13 cellular contexts compared by ENCODE assay signal in the genomic region with DNA sequence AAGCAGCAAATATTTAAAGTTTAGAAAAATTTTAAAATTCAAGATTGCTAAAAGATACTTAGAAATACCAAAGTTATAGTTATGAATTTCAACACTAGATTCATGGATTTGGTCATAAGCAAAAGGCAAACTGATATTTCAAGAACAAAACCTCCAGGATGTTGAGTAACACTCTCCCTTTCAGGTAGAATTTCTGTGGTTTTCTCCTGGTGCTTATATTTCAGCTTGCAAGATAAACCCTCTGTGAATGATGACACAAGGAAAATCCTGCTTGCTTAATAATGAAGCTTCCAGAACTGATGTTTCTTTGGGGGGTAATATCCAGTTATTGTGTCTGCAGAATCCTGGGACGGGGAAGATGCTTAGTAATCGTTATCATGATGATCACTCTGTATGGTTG.
"Had no signal": no experiment of that assay in that cellular context is flagged by ENCODE, and none has a peak within 500 bp of the region (broad histone marks: within the 10 kb centered on the region; RNA-seq: fewer than 3 reads in every experiment).

No MANE protein-coding gene starts in this region.

- ATAC-seq: activated CD8-positive, alpha-beta memory T cell treated with anti-CD3 and anti-CD28 coated beads, Interleukin-2, amount 10 ng/mL, durations not matched to agents 7 days and 5 days; activated T-cell treated with anti-CD3 and anti-CD28 coated beads, Interleukin-2, amount 50 U/mL, for 4 hours; natural killer cell treated with Interleukin-12 subunit alpha and Interleukin-12 subunit beta and Interleukin-15 and Interleukin-18, amount 100 ng/mL, for 72 hours; pancreas had no signal

- H3K36me3 Mint-ChIP-seq: activated CD8-positive, alpha-beta memory T cell treated with anti-CD3 and anti-CD28 coated beads, Interleukin-2, amount 10 ng/mL, durations not matched to agents 7 days and 5 days; activated naive CD8-positive, alpha-beta T cell treated with anti-CD3 and anti-CD28 coated beads for 36 hours; natural killer cell treated with Interleukin-12 subunit alpha and Interleukin-12 subunit beta and Interleukin-15 and Interleukin-18, amount 100 ng/mL, for 72 hours had no signal

- H3K9me3 ChIP-seq: ascending aorta, pancreas, thyroid gland had no signal

- H3K27ac Mint-ChIP-seq: activated CD8-positive, alpha-beta memory T cell treated with anti-CD3 and anti-CD28 coated beads, Interleukin-2, amount 10 ng/mL, durations not matched to agents 7 days and 5 days; activated naive CD8-positive, alpha-beta T cell treated with anti-CD3 and anti-CD28 coated beads for 36 hours; natural killer cell treated with Interleukin-12 subunit alpha and Interleukin-12 subunit beta and Interleukin-15 and Interleukin-18, amount 100 ng/mL, for 72 hours; T-helper 2 cell treated with Interferon-gamma antibody and Interleukin-4, amounts not matched to agents 5 μg/mL and 100 μg/mL, for 36 hours had no signal

- H3K4me3 ChIP-seq: ascending aorta, pancreas, skin epidermis, thyroid gland had no signal

- DNase-seq: activated CD4-positive, alpha-beta T cell treated with anti-CD3 and anti-CD28 coated beads, Interleukin-2, amount 50 U/mL, for 48 hours; activated CD4-positive, CD25-positive, alpha-beta regulatory T cell treated with anti-CD3 and anti-CD28 coated beads, Interleukin-2, amount 50 U/mL, for 72 hours; activated CD8-positive, alpha-beta memory T cell treated with anti-CD3 and anti-CD28 coated beads, Interleukin-2, amount 10 ng/mL, durations not matched to agents 7 days and 5 days; activated effector memory CD4-positive, alpha-beta T cell treated with anti-CD3 and anti-CD28 coated beads, Interleukin-2, amount 50 U/mL, for 16 hours; activated naive CD8-positive, alpha-beta T cell treated with anti-CD3 and anti-CD28 coated beads for 36 hours; activated T-cell treated with anti-CD3 and anti-CD28 coated beads, Interleukin-2, amount 50 U/mL, for 4 hours; central memory CD4-positive, alpha-beta T cell; pancreas; thyroid gland had no signal

- H3K27me3 ChIP-seq: ascending aorta, pancreas, thyroid gland had no signal

- H3K36me3 ChIP-seq: ascending aorta, pancreas, thyroid gland had no signal

- H3K9me3 Mint-ChIP-seq: activated naive CD8-positive, alpha-beta T cell treated with anti-CD3 and anti-CD28 coated beads for 36 hours; natural killer cell treated with Interleukin-12 subunit alpha and Interleukin-12 subunit beta and Interleukin-15 and Interleukin-18, amount 100 ng/mL, for 72 hours; T-helper 2 cell treated with Interferon-gamma antibody and Interleukin-4, amounts not matched to agents 5 μg/mL and 100 μg/mL, for 36 hours had no signal

- H3K4me1 Mint-ChIP-seq: activated CD8-positive, alpha-beta memory T cell treated with anti-CD3 and anti-CD28 coated beads, Interleukin-2, amount 10 ng/mL, durations not matched to agents 7 days and 5 days; activated naive CD8-positive, alpha-beta T cell treated with anti-CD3 and anti-CD28 coated beads for 36 hours had no signal

- H3K4me1 ChIP-seq: ascending aorta, pancreas, thyroid gland had no signal

- H3K27ac ChIP-seq: ascending aorta, pancreas, skin epidermis, thyroid gland had no signal

- H3K27me3 Mint-ChIP-seq: natural killer cell treated with Interleukin-12 subunit alpha and Interleukin-12 subunit beta and Interleukin-15 and Interleukin-18, amount 100 ng/mL, for 72 hours had no signal

- H3K4me3 Mint-ChIP-seq: activated CD8-positive, alpha-beta memory T cell treated with anti-CD3 and anti-CD28 coated beads, Interleukin-2, amount 10 ng/mL, durations not matched to agents 7 days and 5 days; activated naive CD8-positive, alpha-beta T cell treated with anti-CD3 and anti-CD28 coated beads for 36 hours; activated T-cell treated with anti-CD3 and anti-CD28 coated beads, Interleukin-2, amount 50 U/mL, for 4 hours; natural killer cell treated with Interleukin-12 subunit alpha and Interleukin-12 subunit beta and Interleukin-15 and Interleukin-18, amount 100 ng/mL, for 72 hours; T-helper 2 cell treated with Interferon-gamma antibody and Interleukin-4, amounts not matched to agents 5 μg/mL and 100 μg/mL, for 36 hours had no signal
